ENCODE assay signal across 1 cellular context in genomic region chr7:123581162-123581459, GRCh38.
TF ChIP-seq lines count a peak whose summit lies in the region.

No MANE protein-coding gene starts in this region.

TF ChIP-seq in GM23338, 12 proteins besides CTCF, POLR2A, EP300 and RAD21 (continued from another document):
- TF ChIP-seq ZNF462 (CRISPR knock-in tag; IDR thresholded peaks at IDR 0.05) (no peak), POLR2AphosphoS5 (IDR thresholded peaks at IDR 0.05; ENCODE audit: low read depth) (no peak), JUNB (IDR thresholded peaks at IDR 0.05; ENCODE audit: unreplicated experiment) (no peak), ZNF114 (CRISPR knock-in tag; IDR thresholded peaks at IDR 0.05) (no peak), STAT1 (IDR thresholded peaks at IDR 0.05; ENCODE audit: unreplicated experiment) (no peak), ZNF331 (CRISPR knock-in tag; IDR thresholded peaks at IDR 0.05; ENCODE audit: low read depth) (no peak), EZH2 (IDR thresholded peaks at IDR 0.05; ENCODE audit: low read depth, unreplicated experiment) (no peak), CREB1 (CRISPR knock-in tag; IDR thresholded peaks at IDR 0.05; ENCODE audit: low read depth) (no peak)
TF ChIP-seq in GM23338: peak in this region for 0.
